In the genomic region with DNA sequence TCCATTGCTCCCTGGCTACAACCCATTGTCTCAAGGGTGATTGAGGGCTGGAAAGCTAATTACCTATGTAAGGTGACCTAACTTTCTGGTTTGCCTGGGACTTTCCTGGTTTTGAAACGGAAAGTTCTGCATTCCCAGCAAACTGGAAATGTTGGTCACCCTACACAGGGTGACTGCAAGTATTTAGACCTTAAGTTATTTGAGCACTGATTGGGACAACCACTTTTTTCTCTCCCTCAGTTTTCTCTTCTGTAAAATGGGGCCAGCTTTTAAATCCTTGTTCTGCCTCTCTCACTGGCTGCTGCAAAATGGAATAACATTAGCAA, we compare ENCODE assay signal across 1 cellular context.
TF ChIP-seq lines count a peak whose summit lies in the region.

No MANE protein-coding gene starts in this region.

TF ChIP-seq in GM23338, 12 proteins besides CTCF, POLR2A, EP300 and RAD21:
- TF ChIP-seq, protein P1, sequence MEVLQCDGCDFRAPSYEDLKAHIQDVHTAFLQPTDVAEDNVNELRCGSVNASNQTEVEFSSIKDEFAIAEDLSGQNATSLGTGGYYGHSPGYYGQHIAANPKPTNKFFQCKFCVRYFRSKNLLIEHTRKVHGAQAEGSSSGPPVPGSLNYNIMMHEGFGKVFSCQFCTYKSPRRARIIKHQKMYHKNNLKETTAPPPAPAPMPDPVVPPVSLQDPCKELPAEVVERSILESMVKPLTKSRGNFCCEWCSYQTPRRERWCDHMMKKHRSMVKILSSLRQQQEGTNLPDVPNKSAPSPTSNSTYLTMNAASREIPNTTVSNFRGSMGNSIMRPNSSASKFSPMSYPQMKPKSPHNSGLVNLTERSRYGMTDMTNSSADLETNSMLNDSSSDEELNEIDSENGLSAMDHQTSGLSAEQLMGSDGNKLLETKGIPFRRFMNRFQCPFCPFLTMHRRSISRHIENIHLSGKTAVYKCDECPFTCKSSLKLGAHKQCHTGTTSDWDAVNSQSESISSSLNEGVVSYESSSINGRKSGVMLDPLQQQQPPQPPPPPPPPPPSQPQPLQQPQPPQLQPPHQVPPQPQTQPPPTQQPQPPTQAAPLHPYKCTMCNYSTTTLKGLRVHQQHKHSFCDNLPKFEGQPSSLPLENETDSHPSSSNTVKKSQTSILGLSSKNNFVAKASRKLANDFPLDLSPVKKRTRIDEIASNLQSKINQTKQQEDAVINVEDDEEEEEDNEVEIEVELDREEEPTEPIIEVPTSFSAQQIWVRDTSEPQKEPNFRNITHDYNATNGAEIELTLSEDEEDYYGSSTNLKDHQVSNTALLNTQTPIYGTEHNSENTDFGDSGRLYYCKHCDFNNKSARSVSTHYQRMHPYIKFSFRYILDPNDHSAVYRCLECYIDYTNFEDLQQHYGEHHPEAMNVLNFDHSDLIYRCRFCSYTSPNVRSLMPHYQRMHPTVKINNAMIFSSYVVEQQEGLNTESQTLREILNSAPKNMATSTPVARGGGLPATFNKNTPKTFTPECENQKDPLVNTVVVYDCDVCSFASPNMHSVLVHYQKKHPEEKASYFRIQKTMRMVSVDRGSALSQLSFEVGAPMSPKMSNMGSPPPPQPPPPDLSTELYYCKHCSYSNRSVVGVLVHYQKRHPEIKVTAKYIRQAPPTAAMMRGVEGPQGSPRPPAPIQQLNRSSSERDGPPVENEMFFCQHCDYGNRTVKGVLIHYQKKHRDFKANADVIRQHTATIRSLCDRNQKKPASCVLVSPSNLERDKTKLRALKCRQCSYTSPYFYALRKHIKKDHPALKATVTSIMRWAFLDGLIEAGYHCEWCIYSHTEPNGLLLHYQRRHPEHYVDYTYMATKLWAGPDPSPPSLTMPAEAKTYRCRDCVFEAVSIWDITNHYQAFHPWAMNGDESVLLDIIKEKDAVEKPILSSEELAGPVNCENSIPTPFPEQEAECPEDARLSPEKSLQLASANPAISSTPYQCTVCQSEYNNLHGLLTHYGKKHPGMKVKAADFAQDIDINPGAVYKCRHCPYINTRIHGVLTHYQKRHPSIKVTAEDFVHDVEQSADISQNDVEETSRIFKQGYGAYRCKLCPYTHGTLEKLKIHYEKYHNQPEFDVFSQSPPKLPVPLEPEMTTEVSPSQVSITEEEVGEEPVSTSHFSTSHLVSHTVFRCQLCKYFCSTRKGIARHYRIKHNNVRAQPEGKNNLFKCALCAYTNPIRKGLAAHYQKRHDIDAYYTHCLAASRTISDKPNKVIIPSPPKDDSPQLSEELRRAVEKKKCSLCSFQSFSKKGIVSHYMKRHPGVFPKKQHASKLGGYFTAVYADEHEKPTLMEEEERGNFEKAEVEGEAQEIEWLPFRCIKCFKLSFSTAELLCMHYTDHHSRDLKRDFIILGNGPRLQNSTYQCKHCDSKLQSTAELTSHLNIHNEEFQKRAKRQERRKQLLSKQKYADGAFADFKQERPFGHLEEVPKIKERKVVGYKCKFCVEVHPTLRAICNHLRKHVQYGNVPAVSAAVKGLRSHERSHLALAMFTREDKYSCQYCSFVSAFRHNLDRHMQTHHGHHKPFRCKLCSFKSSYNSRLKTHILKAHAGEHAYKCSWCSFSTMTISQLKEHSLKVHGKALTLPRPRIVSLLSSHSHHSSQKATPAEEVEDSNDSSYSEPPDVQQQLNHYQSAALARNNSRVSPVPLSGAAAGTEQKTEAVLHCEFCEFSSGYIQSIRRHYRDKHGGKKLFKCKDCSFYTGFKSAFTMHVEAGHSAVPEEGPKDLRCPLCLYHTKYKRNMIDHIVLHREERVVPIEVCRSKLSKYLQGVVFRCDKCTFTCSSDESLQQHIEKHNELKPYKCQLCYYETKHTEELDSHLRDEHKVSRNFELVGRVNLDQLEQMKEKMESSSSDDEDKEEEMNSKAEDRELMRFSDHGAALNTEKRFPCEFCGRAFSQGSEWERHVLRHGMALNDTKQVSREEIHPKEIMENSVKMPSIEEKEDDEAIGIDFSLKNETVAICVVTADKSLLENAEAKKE (CRISPR knock-in tag; IDR thresholded peaks at IDR 0.05) = no peak
- no peak for TF ChIP-seq CREB1 (CRISPR knock-in tag; IDR thresholded peaks at IDR 0.05; ENCODE audit: low read depth)
- TF ChIP-seq, protein P2, sequence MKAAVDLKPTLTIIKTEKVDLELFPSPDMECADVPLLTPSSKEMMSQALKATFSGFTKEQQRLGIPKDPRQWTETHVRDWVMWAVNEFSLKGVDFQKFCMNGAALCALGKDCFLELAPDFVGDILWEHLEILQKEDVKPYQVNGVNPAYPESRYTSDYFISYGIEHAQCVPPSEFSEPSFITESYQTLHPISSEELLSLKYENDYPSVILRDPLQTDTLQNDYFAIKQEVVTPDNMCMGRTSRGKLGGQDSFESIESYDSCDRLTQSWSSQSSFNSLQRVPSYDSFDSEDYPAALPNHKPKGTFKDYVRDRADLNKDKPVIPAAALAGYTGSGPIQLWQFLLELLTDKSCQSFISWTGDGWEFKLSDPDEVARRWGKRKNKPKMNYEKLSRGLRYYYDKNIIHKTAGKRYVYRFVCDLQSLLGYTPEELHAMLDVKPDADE (IDR thresholded peaks at IDR 0.05) = no peak
- no peak for TF ChIP-seq JUNB (IDR thresholded peaks at IDR 0.05; ENCODE audit: unreplicated experiment)
- TF ChIP-seq STAT1 (IDR thresholded peaks at IDR 0.05; ENCODE audit: unreplicated experiment) = no peak
- no peak for TF ChIP-seq NANOG (IDR thresholded peaks at IDR 0.05; ENCODE audit: borderline replicate concordance)
